8 cellular contexts compared by ENCODE assay signal in the genomic region with DNA sequence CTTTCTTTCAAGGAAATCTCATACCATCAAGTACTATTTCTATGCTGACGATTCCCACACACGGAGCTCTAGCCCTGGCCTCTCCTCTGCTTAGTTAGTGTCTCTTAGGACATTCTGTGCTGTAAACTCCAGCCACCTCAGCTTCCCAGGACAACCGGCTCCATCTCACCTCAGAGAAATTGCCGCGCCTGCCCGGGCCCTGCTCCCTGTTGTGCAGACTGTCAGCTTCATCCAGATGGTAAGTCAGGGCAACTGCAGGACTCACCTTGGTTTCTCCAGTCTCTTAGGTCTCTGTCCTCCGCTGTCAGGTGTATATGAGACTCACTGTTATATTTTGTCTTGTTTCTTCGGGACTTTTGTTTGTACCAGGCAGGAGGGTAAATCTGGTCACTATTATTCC.
"Had no signal": no experiment of that assay in that cellular context is flagged by ENCODE, and none has a peak within 500 bp of the region (broad histone marks: within the 10 kb centered on the region; RNA-seq: fewer than 3 reads in every experiment).

No MANE protein-coding gene starts in this region.

- H3K4me1 ChIP-seq: HAP-1 had no signal

- H3K27ac ChIP-seq: GM23248, HL-60 had no signal

- H3K36me3 ChIP-seq: HAP-1 had no signal

- H3K4me3 Mint-ChIP-seq: HFFc6 had no signal

- H2AFZ ChIP-seq: GM23248 had no signal

- DNase-seq: GM23248, HFFc6, IMR-90, KG1 had no signal

- H3K9me3 Mint-ChIP-seq: HFFc6 had no signal

- H3K4me3 ChIP-seq: GM23248, HAP-1, K562 had no signal

- H3K9me3 ChIP-seq: HAP-1 had no signal

- H3K27ac Mint-ChIP-seq: HFFc6 had no signal

- ATAC-seq: HCT116, K562 had no signal
